ENCODE assay signal across 9 cellular contexts in genomic region chr1:31373897-31374486, GRCh38. TPM values are rescaled to one million over a fixed set of nuclear protein-coding genes. Genes with fewer than 3 reads are reported as not detected.
A peak's percentile ranks its signal among the peaks of the same experiment; 100 is the strongest.
DNase-seq lines count a peak whose midpoint lies in the region; ATAC-seq lines count a peak whose summit lies in the region.
"Had no signal": no experiment of that assay in that cellular context is flagged by ENCODE, and none has a peak within 500 bp of the region (broad histone marks: within the 10 kb centered on the region; RNA-seq: fewer than 3 reads in every experiment).

No MANE protein-coding gene starts in this region.

- H3K4me1 Mint-ChIP-seq in activated T-helper 17 cell treated with anti-CD3 and anti-CD28 coated beads, Interleukin-2, amount 50 U/mL, for 72 hours, result peaks cover 10% of the 10 kb centered on the region

- no peaks in the 10 kb centered on the region for H3K9me3 Mint-ChIP-seq in activated T-helper 17 cell treated with anti-CD3 and anti-CD28 coated beads, Interleukin-2, amount 50 U/mL, for 72 hours

- H3K27me3 ChIP-seq in layer of hippocampus (ENCODE audit: control insufficient read depth, insufficient read depth, low read length), result no peaks in the 10 kb centered on the region

- peak overlapping the region; percentile 72 for H3K4me3 Mint-ChIP-seq in activated T-helper 17 cell treated with anti-CD3 and anti-CD28 coated beads, Interleukin-2, amount 50 U/mL, for 72 hours

- H3K27me3 Mint-ChIP-seq in activated T-helper 17 cell treated with anti-CD3 and anti-CD28 coated beads, Interleukin-2, amount 50 U/mL, for 72 hours, result peaks cover 8% of the 10 kb centered on the region

- peak overlapping the region; percentile 36 for H3K27ac Mint-ChIP-seq in activated T-helper 17 cell treated with anti-CD3 and anti-CD28 coated beads, Interleukin-2, amount 50 U/mL, for 72 hours

- peak overlapping the region; percentile 88 for H3K27ac ChIP-seq in layer of hippocampus (ENCODE audit: low read depth, low read length)

- DNase-seq in activated CD4-positive, alpha-beta T cell treated with anti-CD3 and anti-CD28 coated beads for 48 hours, result peak; percentile 24
- no peak for DNase-seq in activated CD4-positive, alpha-beta T cell treated with anti-CD3 and anti-CD28 coated beads for 1 hour
- DNase-seq in superior temporal gyrus (ENCODE audit: extremely low spot score) (peak; percentile 57), SW 1271 (lab: John Stamatoyannopoulos, UW) (no peak), dedifferentiated amniotic fluid mesenchymal stem cell (ENCODE audit: extremely low spot score) (no peak)
- DNase-seq: NCI-H1694 had no signal

- ATAC-seq in activated T-helper 17 cell treated with anti-CD3 and anti-CD28 coated beads, Interleukin-2, amount 50 U/mL, for 72 hours (replicated peaks), result peak; percentile 39
- ATAC-seq in HG03565 (IDR thresholded peaks at IDR 0.05; ENCODE audit: unreplicated experiment), result no peak

- no peaks in the 10 kb centered on the region for H3K36me3 Mint-ChIP-seq in activated T-helper 17 cell treated with anti-CD3 and anti-CD28 coated beads, Interleukin-2, amount 50 U/mL, for 72 hours (ENCODE audit: low read depth)

RNA-seq across cellular contexts. Expression of gene FABP3, which starts 1.1 kb away (rescaled TPM):
- not detected for total RNA-seq in activated T-helper 17 cell treated with anti-CD3 and anti-CD28 coated beads, Interleukin-2, amount 50 U/mL, for 72 hours

RNA-seq across cellular contexts. Expression of gene SERINC2, which starts 39.0 kb away (rescaled TPM):
- total RNA-seq in activated T-helper 17 cell treated with anti-CD3 and anti-CD28 coated beads, Interleukin-2, amount 50 U/mL, for 72 hours, result under 1 TPM in 1 of 2 donors, not detected in 1; 0.13 TPM

Comparison
In these comparisons a context has a peak if more than half of its experiments do, and no peak if none do; other contexts are left out.
1. DNase-seq: peak in activated CD4-positive, alpha-beta T cell treated with anti-CD3 and anti-CD28 coated beads for 48 hours (single experiment) and superior temporal gyrus (single experiment); none in activated CD4-positive, alpha-beta T cell treated with anti-CD3 and anti-CD28 coated beads for 1 hour (single experiment), SW 1271 (0 of 2) and dedifferentiated amniotic fluid mesenchymal stem cell (single experiment).